ENCODE assay signal across 8 cellular contexts in the genomic region with DNA sequence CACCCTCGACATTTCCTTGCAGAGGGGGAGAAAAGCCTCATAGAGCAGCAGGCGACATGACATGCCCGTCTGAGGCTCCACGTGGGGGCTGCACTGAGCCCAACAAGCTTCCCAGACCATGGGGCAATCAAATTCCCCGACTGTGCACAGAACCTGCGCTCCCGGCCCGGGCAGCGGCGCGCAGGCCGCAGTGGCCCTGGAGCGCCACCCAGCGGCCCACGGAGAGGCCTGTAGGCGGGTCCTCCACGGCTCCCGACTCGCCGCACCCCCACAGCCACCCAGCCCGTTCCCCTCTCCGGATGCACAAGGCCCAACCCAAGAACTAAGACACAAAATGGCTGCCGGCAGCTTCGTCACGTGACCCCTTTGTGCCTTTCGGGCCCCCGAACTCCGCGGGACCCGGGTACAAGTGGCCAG. TPM values are rescaled to one million over a fixed set of nuclear protein-coding genes. Genes with fewer than 3 reads are reported as not detected.
A peak's percentile ranks its signal among the peaks of the same experiment; 100 is the strongest.
DNase-seq lines count a peak whose midpoint lies in the region; ATAC-seq and TF ChIP-seq lines count a peak whose summit lies in the region.

No MANE protein-coding gene starts in this region.

- WGBS in liver: under 1% methylated on average over 30 of the region's 30 CpGs

- ATAC-seq in GM19324 (IDR thresholded peaks at IDR 0.05; ENCODE audit: low FRiP score, unreplicated experiment) (peak; percentile 82), HG03460 (IDR thresholded peaks at IDR 0.05; ENCODE audit: unreplicated experiment) (peak; percentile 78)

- H3K9me3 Mint-ChIP-seq in activated CD4-positive, alpha-beta T cell treated with anti-CD3 and anti-CD28 coated beads, Interleukin-2, amount 10 ng/mL, durations not matched to agents 24 days and 14 days: no peaks in the 10 kb centered on the region

- H3K4me3 ChIP-seq in liver (ENCODE audit: low read depth in 1 of 3, low read length in 3 of 3): peak overlapping the region; percentile 71 to 80 (median 78)

- H3K4me3 Mint-ChIP-seq in activated CD4-positive, alpha-beta T cell treated with anti-CD3 and anti-CD28 coated beads, Interleukin-2, amount 10 ng/mL, durations not matched to agents 24 days and 14 days: peak overlapping the region; percentile 90

- peaks cover 23% of the 10 kb centered on the region for H3K36me3 Mint-ChIP-seq in activated CD4-positive, alpha-beta T cell treated with anti-CD3 and anti-CD28 coated beads, Interleukin-2, amount 10 ng/mL, durations not matched to agents 24 days and 14 days (ENCODE audit: low read depth)

- H3K4me1 Mint-ChIP-seq in activated CD4-positive, alpha-beta T cell treated with anti-CD3 and anti-CD28 coated beads, Interleukin-2, amount 10 ng/mL, durations not matched to agents 24 days and 14 days: peaks cover 42% of the 10 kb centered on the region

- intact Hi-C loops in activated CD4-positive, alpha-beta T cell treated with anti-CD3 and anti-CD28 coated beads, Interleukin-2, amount 10 ng/mL, durations not matched to agents 24 days and 14 days (cut with micrococcal nuclease): loop anchor here (1.0 to 10.0 kb wide), 8 partner anchors 14 to 421 kb away; a partner anchor contains a TSS

- TF ChIP-seq CTCF in C4-2B (conservative IDR thresholded peaks at IDR 0.05) (peak; percentile 99), liver (IDR thresholded peaks at IDR 0.05; ENCODE audit: low read depth, low read length, missing input control) (peak; percentile 99)

- H3K36me3 ChIP-seq in liver (ENCODE audit: control insufficient read depth in 4 of 4, insufficient read depth in 3 of 4, low read depth in 1 of 4, low read length in 3 of 4): peaks cover 0 to 2% (median 0%) of the 10 kb centered on the region in 4 donors

- H3K27ac ChIP-seq in C4-2B: peak overlapping the region; percentile 100
- peak overlapping the region; percentile 99 to 100 for H3K27ac ChIP-seq in liver (ENCODE audit: low read depth in 1 of 2, low read length in 2 of 2)

- no peaks in the 10 kb centered on the region for H3K9me3 ChIP-seq in liver (ENCODE audit: control insufficient read depth in 4 of 4, low read length in 3 of 4)

- TF ChIP-seq RAD21 in liver (IDR thresholded peaks at IDR 0.05): peak; percentile 94

- peak overlapping the region; percentile 99 for H3K27ac Mint-ChIP-seq in activated CD4-positive, alpha-beta T cell treated with anti-CD3 and anti-CD28 coated beads, Interleukin-2, amount 10 ng/mL, durations not matched to agents 24 days and 14 days

- peaks cover 4% of the 10 kb centered on the region for H3K27me3 Mint-ChIP-seq in activated CD4-positive, alpha-beta T cell treated with anti-CD3 and anti-CD28 coated beads, Interleukin-2, amount 10 ng/mL, durations not matched to agents 24 days and 14 days

- peak overlapping the region; percentile 18 to 94 for H3K9ac ChIP-seq in liver (ENCODE audit: low read depth in 1 of 2, low read length in 2 of 2)

- DNase-seq in NCI-H524 (lab: John Stamatoyannopoulos, UW) (peak; percentile 80 to 82), dermis blood vessel endothelial cell (peak; percentile 97)
- DNase-seq in activated CD4-positive, alpha-beta T cell treated with anti-CD3 and anti-CD28 coated beads, Interleukin-2, amount 10 ng/mL, durations not matched to agents 24 days and 14 days: peak; percentile 98
- peak; percentile 95 for DNase-seq in stimulated activated CD4-positive, alpha-beta T cell treated with anti-CD3 and anti-CD28 coated beads, Interleukin-4, amount 100 ng/mL, for 1 hour

- H3K4me1 ChIP-seq in liver (ENCODE audit: control insufficient read depth in 4 of 4, insufficient read depth in 4 of 4, low read length in 3 of 4): peaks cover 2 to 48% (median 19%) of the 10 kb centered on the region in 4 donors

- H3K27me3 ChIP-seq in liver (ENCODE audit: control insufficient read depth in 4 of 4, insufficient read depth in 4 of 4, low read length in 3 of 4): no peaks in the 10 kb centered on the region

TF ChIP-seq in liver, 16 proteins besides CTCF, POLR2A, EP300 and RAD21:
- TF ChIP-seq, protein P1, sequence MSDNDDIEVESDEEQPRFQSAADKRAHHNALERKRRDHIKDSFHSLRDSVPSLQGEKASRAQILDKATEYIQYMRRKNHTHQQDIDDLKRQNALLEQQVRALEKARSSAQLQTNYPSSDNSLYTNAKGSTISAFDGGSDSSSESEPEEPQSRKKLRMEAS (IDR thresholded peaks at IDR 0.05): peak; percentile 48
- TF ChIP-seq SP1 (IDR thresholded peaks at IDR 0.05) (peak; percentile 41), JUND (IDR thresholded peaks at IDR 0.05) (no peak), FOXA1 (IDR thresholded peaks at IDR 0.05) (peak; percentile 44), NR2F2 (IDR thresholded peaks at IDR 0.05) (no peak)
- TF ChIP-seq, protein P2, sequence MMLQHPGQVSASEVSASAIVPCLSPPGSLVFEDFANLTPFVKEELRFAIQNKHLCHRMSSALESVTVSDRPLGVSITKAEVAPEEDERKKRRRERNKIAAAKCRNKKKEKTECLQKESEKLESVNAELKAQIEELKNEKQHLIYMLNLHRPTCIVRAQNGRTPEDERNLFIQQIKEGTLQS (IDR thresholded peaks at IDR 0.05): no peak

RNA-seq across cellular contexts. Expression of a gene that starts 0.8 kb away (rescaled TPM):
- 32.3 and 34.3 TPM in 2 replicates for total RNA-seq in activated CD4-positive, alpha-beta T cell treated with anti-CD3 and anti-CD28 coated beads, Interleukin-2, amount 10 ng/mL, durations not matched to agents 24 days and 14 days
- 24.3 and 24.8 TPM in 2 replicates for total RNA-seq in dermis blood vessel endothelial cell
- total RNA-seq in liver: 10 to 100 TPM; 25.9 to 30.9 TPM
- 1 to 10 TPM; 5.6 to 6.2 TPM for polyA plus RNA-seq in liver

Comparison
In these comparisons a context has a peak if more than half of its experiments do, and no peak if none do; other contexts are left out.
1. Peak in every context shown above with its lines: DNase-seq, ATAC-seq, H3K4me3 ChIP-seq and H3K27ac ChIP-seq.